ENCODE assay signal across 1 cellular context in the genomic region with DNA sequence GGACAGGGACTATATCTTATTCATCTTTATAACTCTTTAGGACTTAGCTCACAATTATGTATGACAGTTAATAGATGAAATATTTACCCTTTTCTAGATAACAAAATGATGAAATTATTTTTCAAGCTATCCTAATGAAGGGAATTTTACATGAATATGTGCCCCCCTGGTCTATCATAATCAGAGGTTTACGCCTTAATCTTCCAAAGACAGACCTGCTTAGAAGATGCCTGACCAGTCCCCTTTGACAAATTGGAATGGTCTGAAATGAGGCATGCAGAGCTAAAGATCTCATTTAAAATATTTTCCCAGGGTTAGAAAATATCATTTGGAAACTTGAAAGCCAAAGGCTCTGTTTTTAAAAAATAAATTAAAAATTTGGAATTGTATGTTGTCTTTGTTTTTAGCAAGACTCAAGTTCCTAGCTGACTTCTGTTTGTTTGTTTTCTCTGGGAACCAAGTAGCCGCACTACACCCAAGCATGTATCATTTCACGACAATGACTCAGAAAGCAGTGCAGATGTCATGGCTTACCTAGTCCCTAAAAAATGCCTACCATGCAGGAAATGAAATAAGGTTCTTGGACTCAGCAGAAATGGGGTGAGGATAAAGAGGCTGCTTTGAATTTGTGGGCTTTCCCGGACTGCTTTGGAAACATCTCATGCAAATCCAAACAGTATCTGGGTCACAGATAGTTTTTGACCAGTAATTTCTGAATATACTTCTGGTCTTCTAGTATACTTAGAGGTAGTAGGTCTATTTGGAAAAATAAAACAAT.
TF ChIP-seq lines count a peak whose summit lies in the region.

No MANE protein-coding gene starts in this region.

TF ChIP-seq in SK-N-SH, 30 proteins besides CTCF, POLR2A, EP300 and RAD21 (continued from another document):
- TF ChIP-seq, protein P1, sequence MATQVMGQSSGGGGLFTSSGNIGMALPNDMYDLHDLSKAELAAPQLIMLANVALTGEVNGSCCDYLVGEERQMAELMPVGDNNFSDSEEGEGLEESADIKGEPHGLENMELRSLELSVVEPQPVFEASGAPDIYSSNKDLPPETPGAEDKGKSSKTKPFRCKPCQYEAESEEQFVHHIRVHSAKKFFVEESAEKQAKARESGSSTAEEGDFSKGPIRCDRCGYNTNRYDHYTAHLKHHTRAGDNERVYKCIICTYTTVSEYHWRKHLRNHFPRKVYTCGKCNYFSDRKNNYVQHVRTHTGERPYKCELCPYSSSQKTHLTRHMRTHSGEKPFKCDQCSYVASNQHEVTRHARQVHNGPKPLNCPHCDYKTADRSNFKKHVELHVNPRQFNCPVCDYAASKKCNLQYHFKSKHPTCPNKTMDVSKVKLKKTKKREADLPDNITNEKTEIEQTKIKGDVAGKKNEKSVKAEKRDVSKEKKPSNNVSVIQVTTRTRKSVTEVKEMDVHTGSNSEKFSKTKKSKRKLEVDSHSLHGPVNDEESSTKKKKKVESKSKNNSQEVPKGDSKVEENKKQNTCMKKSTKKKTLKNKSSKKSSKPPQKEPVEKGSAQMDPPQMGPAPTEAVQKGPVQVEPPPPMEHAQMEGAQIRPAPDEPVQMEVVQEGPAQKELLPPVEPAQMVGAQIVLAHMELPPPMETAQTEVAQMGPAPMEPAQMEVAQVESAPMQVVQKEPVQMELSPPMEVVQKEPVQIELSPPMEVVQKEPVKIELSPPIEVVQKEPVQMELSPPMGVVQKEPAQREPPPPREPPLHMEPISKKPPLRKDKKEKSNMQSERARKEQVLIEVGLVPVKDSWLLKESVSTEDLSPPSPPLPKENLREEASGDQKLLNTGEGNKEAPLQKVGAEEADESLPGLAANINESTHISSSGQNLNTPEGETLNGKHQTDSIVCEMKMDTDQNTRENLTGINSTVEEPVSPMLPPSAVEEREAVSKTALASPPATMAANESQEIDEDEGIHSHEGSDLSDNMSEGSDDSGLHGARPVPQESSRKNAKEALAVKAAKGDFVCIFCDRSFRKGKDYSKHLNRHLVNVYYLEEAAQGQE (IDR thresholded peaks at IDR 0.05; ENCODE audit: low read depth, low read length) = no peak
- TF ChIP-seq MEF2A (IDR thresholded peaks at IDR 0.05; ENCODE audit: borderline replicate concordance, low read depth) (no peak), GABPA (IDR thresholded peaks at IDR 0.05; ENCODE audit: low read depth) (no peak), GATA2 (CRISPR knock-in tag; IDR thresholded peaks at IDR 0.05) (no peak), JUND (IDR thresholded peaks at IDR 0.05) (peak; percentile 94), FOXM1 (IDR thresholded peaks at IDR 0.05; ENCODE audit: low read depth) (no peak), RFX5 (IDR thresholded peaks at IDR 0.05; ENCODE audit: low read length) (no peak), SMC3 (IDR thresholded peaks at IDR 0.05; ENCODE audit: low read depth, low read length) (no peak), YY1 (IDR thresholded peaks at IDR 0.05; ENCODE audit: low read depth) (no peak)
- TF ChIP-seq, protein P2, sequence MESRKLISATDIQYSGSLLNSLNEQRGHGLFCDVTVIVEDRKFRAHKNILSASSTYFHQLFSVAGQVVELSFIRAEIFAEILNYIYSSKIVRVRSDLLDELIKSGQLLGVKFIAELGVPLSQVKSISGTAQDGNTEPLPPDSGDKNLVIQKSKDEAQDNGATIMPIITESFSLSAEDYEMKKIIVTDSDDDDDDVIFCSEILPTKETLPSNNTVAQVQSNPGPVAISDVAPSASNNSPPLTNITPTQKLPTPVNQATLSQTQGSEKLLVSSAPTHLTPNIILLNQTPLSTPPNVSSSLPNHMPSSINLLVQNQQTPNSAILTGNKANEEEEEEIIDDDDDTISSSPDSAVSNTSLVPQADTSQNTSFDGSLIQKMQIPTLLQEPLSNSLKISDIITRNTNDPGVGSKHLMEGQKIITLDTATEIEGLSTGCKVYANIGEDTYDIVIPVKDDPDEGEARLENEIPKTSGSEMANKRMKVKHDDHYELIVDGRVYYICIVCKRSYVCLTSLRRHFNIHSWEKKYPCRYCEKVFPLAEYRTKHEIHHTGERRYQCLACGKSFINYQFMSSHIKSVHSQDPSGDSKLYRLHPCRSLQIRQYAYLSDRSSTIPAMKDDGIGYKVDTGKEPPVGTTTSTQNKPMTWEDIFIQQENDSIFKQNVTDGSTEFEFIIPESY (IDR thresholded peaks at IDR 0.05; ENCODE audit: borderline replicate concordance, low read depth) = 0 out of 2 replicates have a peak, but pooled peaks have one; percentile 33
TF ChIP-seq in SK-N-SH: peak in this region for 10.
